Comparison of ENCODE assay signal across 10 cellular contexts in genomic region chr6:43951756-43952675, GRCh38.
DNase-seq lines count a peak whose midpoint lies in the region; ATAC-seq and TF ChIP-seq lines count a peak whose summit lies in the region.
"Had no signal": no experiment of that assay in that cellular context is flagged by ENCODE, and none has a peak within 500 bp of the region (broad histone marks: within the 10 kb centered on the region; RNA-seq: fewer than 3 reads in every experiment).

No MANE protein-coding gene starts in this region.

- DNase-seq in activated CD4-positive, alpha-beta memory T cell treated with anti-CD3 and anti-CD28 coated beads, Interleukin-2, amount 10 ng/mL, durations not matched to agents 7 days and 5 days: peak; percentile 12
- no peak for DNase-seq in activated CD4-positive, alpha-beta memory T cell treated with anti-CD3 and anti-CD28 coated beads for 36 hours
- DNase-seq in SJSA1 (ENCODE audit: low read depth in 1 of 2, low spot score in 2 of 2) (peak; percentile 79 to 86), fibroblast of villous mesenchyme (ENCODE audit: low read depth) (no peak), NCI-H2171 (lab: John Stamatoyannopoulos, UW) (no peak)
- no peak for DNase-seq in stimulated activated effector memory CD8-positive, alpha-beta T cell treated with anti-CD3 and anti-CD28 coated beads, Interleukin-12 subunit alpha, Interleukin-12 subunit beta, amount 100 ng/mL, for 72 hours (ENCODE audit: low spot score in 2 of 2)
- DNase-seq: NCI-H748 treated with DMSO at 0.1 percent for 48 hours had no signal

- POLR2A ChIA-PET in activated CD4-positive, alpha-beta memory T cell treated with anti-CD3 and anti-CD28 coated beads, Interleukin-2, amount 10 ng/mL, durations not matched to agents 7 days and 5 days (lab: Charles Lee): no interaction called here
- POLR2A ChIA-PET in activated CD4-positive, alpha-beta memory T cell treated with anti-CD3 and anti-CD28 coated beads for 36 hours (lab: Charles Lee): no interaction called here

- H3K4me1 ChIP-seq in SJSA1 (replicated peaks): peaks cover 61% of the 10 kb centered on the region

- H3K9me3 Mint-ChIP-seq in activated CD4-positive, alpha-beta memory T cell treated with anti-CD3 and anti-CD28 coated beads, Interleukin-2, amount 10 ng/mL, durations not matched to agents 7 days and 5 days: peaks cover 4% of the 10 kb centered on the region
- peaks cover 5% of the 10 kb centered on the region for H3K9me3 Mint-ChIP-seq in activated CD4-positive, alpha-beta memory T cell treated with anti-CD3 and anti-CD28 coated beads for 36 hours
- peaks cover 4% of the 10 kb centered on the region for H3K9me3 Mint-ChIP-seq in stimulated activated effector memory CD8-positive, alpha-beta T cell treated with anti-CD3 and anti-CD28 coated beads, Interleukin-12 subunit alpha, Interleukin-12 subunit beta, amount 100 ng/mL, for 72 hours
- peaks cover 6% of the 10 kb centered on the region for H3K9me3 Mint-ChIP-seq in stimulated activated memory B cell treated with anti-CD40 and anti-IgM and Interleukin-4, amounts not matched to agents 10 μg/mL and 1 μg/mL and 100 μg/mL, for 72 hours

- H3K27ac Mint-ChIP-seq in activated CD4-positive, alpha-beta memory T cell treated with anti-CD3 and anti-CD28 coated beads, Interleukin-2, amount 10 ng/mL, durations not matched to agents 7 days and 5 days: no peak overlapping the region
- no peak overlapping the region for H3K27ac Mint-ChIP-seq in activated CD4-positive, alpha-beta memory T cell treated with anti-CD3 and anti-CD28 coated beads for 36 hours
- H3K27ac Mint-ChIP-seq in stimulated activated effector memory CD8-positive, alpha-beta T cell treated with anti-CD3 and anti-CD28 coated beads, Interleukin-12 subunit alpha, Interleukin-12 subunit beta, amount 100 ng/mL, for 72 hours: no peak overlapping the region
- H3K27ac Mint-ChIP-seq in stimulated activated memory B cell treated with anti-CD40 and anti-IgM and Interleukin-4, amounts not matched to agents 10 μg/mL and 1 μg/mL and 100 μg/mL, for 72 hours: no peak overlapping the region
- H3K27ac Mint-ChIP-seq: activated naive CD4-positive, alpha-beta T cell treated with anti-CD3 and anti-CD28 coated beads, Interleukin-2, amount 50 U/mL, for 24 hours had no signal

- H3K27me3 Mint-ChIP-seq in activated CD4-positive, alpha-beta memory T cell treated with anti-CD3 and anti-CD28 coated beads, Interleukin-2, amount 10 ng/mL, durations not matched to agents 7 days and 5 days: peaks cover 7% of the 10 kb centered on the region
- H3K27me3 Mint-ChIP-seq in activated CD4-positive, alpha-beta memory T cell treated with anti-CD3 and anti-CD28 coated beads for 36 hours: peaks cover 6% of the 10 kb centered on the region
- H3K27me3 Mint-ChIP-seq in stimulated activated memory B cell treated with anti-CD40 and anti-IgM and Interleukin-4, amounts not matched to agents 10 μg/mL and 1 μg/mL and 100 μg/mL, for 72 hours: peaks cover 35% of the 10 kb centered on the region

- ATAC-seq in stimulated activated effector memory CD8-positive, alpha-beta T cell treated with anti-CD3 and anti-CD28 coated beads, Interleukin-12 subunit alpha, Interleukin-12 subunit beta, amount 100 ng/mL, for 72 hours: peak; percentile 31
- no peak for ATAC-seq in stimulated activated memory B cell treated with anti-CD40 and anti-IgM and Interleukin-4, amounts not matched to agents 10 μg/mL and 1 μg/mL and 100 μg/mL, for 72 hours
- ATAC-seq in HG03342 (IDR thresholded peaks at IDR 0.05; ENCODE audit: unreplicated experiment): no peak

- H3K36me3 Mint-ChIP-seq in activated CD4-positive, alpha-beta memory T cell treated with anti-CD3 and anti-CD28 coated beads, Interleukin-2, amount 10 ng/mL, durations not matched to agents 7 days and 5 days (ENCODE audit: low read depth): no peaks in the 10 kb centered on the region
- peaks cover 3% of the 10 kb centered on the region for H3K36me3 Mint-ChIP-seq in activated CD4-positive, alpha-beta memory T cell treated with anti-CD3 and anti-CD28 coated beads for 36 hours
- no peaks in the 10 kb centered on the region for H3K36me3 Mint-ChIP-seq in stimulated activated effector memory CD8-positive, alpha-beta T cell treated with anti-CD3 and anti-CD28 coated beads, Interleukin-12 subunit alpha, Interleukin-12 subunit beta, amount 100 ng/mL, for 72 hours
- H3K36me3 Mint-ChIP-seq in stimulated activated memory B cell treated with anti-CD40 and anti-IgM and Interleukin-4, amounts not matched to agents 10 μg/mL and 1 μg/mL and 100 μg/mL, for 72 hours: peaks cover 6% of the 10 kb centered on the region

- no peaks in the 10 kb centered on the region for H3K9me3 ChIP-seq in SJSA1 (replicated peaks)

- peak; percentile 15 for TF ChIP-seq CTCF in fibroblast of villous mesenchyme (IDR thresholded peaks at IDR 0.05; ENCODE audit: insufficient read depth, low read depth, low read length)

- H3K27me3 ChIP-seq in SJSA1 (replicated peaks): no peaks in the 10 kb centered on the region

- H3K4me1 Mint-ChIP-seq in activated CD4-positive, alpha-beta memory T cell treated with anti-CD3 and anti-CD28 coated beads, Interleukin-2, amount 10 ng/mL, durations not matched to agents 7 days and 5 days: no peaks in the 10 kb centered on the region
- H3K4me1 Mint-ChIP-seq in activated CD4-positive, alpha-beta memory T cell treated with anti-CD3 and anti-CD28 coated beads for 36 hours (ENCODE audit: low read depth): no peaks in the 10 kb centered on the region
- H3K4me1 Mint-ChIP-seq in stimulated activated effector memory CD8-positive, alpha-beta T cell treated with anti-CD3 and anti-CD28 coated beads, Interleukin-12 subunit alpha, Interleukin-12 subunit beta, amount 100 ng/mL, for 72 hours: no peaks in the 10 kb centered on the region
- no peaks in the 10 kb centered on the region for H3K4me1 Mint-ChIP-seq in stimulated activated memory B cell treated with anti-CD40 and anti-IgM and Interleukin-4, amounts not matched to agents 10 μg/mL and 1 μg/mL and 100 μg/mL, for 72 hours
- H3K4me1 Mint-ChIP-seq: activated naive CD4-positive, alpha-beta T cell treated with anti-CD3 and anti-CD28 coated beads, Interleukin-2, amount 50 U/mL, for 24 hours had no signal

- H3K4me3 Mint-ChIP-seq in activated CD4-positive, alpha-beta memory T cell treated with anti-CD3 and anti-CD28 coated beads, Interleukin-2, amount 10 ng/mL, durations not matched to agents 7 days and 5 days: no peak overlapping the region
- no peak overlapping the region for H3K4me3 Mint-ChIP-seq in activated CD4-positive, alpha-beta memory T cell treated with anti-CD3 and anti-CD28 coated beads for 36 hours
- no peak overlapping the region for H3K4me3 Mint-ChIP-seq in stimulated activated effector memory CD8-positive, alpha-beta T cell treated with anti-CD3 and anti-CD28 coated beads, Interleukin-12 subunit alpha, Interleukin-12 subunit beta, amount 100 ng/mL, for 72 hours
- H3K4me3 Mint-ChIP-seq in stimulated activated memory B cell treated with anti-CD40 and anti-IgM and Interleukin-4, amounts not matched to agents 10 μg/mL and 1 μg/mL and 100 μg/mL, for 72 hours: no peak overlapping the region
- H3K4me3 Mint-ChIP-seq: activated naive CD4-positive, alpha-beta T cell treated with anti-CD3 and anti-CD28 coated beads, Interleukin-2, amount 50 U/mL, for 24 hours had no signal

- intact Hi-C loops in activated CD4-positive, alpha-beta memory T cell treated with anti-CD3 and anti-CD28 coated beads for 36 hours (cut with micrococcal nuclease): loop anchor here (1.0 kb wide), 1 partner anchor 35 kb away; no protein-coding TSS in a partner anchor

- H3K36me3 ChIP-seq in SJSA1: no peaks in the 10 kb centered on the region

- CTCF ChIA-PET in activated CD4-positive, alpha-beta memory T cell treated with anti-CD3 and anti-CD28 coated beads, Interleukin-2, amount 10 ng/mL, durations not matched to agents 7 days and 5 days (lab: Charles Lee): interaction anchor here (0.9 to 1.6 kb wide), 2 partner anchors 21 to 227 kb away, joined by 3 to 4 read pairs; no protein-coding TSS in a partner anchor
- CTCF ChIA-PET in activated CD4-positive, alpha-beta memory T cell treated with anti-CD3 and anti-CD28 coated beads for 36 hours (lab: Charles Lee): interaction anchor here (1.1 to 1.2 kb wide), 2 partner anchors 177 to 182 kb away, joined by 3 to 4 read pairs; no protein-coding TSS in a partner anchor

- no peak overlapping the region for H3K4me3 ChIP-seq in SJSA1
- no peak overlapping the region for H3K4me3 ChIP-seq in fibroblast of villous mesenchyme (ENCODE audit: low read depth, low read length)

- H3K27ac ChIP-seq in SJSA1: peak overlapping the region; percentile 63

Comparison
In these comparisons a context has a peak if more than half of its experiments do, and no peak if none do; other contexts are left out.
1. DNase-seq: peak in activated CD4-positive, alpha-beta memory T cell treated with anti-CD3 and anti-CD28 coated beads, Interleukin-2, amount 10 ng/mL, durations not matched to agents 7 days and 5 days (single experiment) and SJSA1 (2 of 2); none in activated CD4-positive, alpha-beta memory T cell treated with anti-CD3 and anti-CD28 coated beads for 36 hours (single experiment), fibroblast of villous mesenchyme (single experiment), stimulated activated effector memory CD8-positive, alpha-beta T cell treated with anti-CD3 and anti-CD28 coated beads, Interleukin-12 subunit alpha, Interleukin-12 subunit beta, amount 100 ng/mL, for 72 hours (0 of 2) and NCI-H2171 (single experiment).